Comparison of ENCODE assay signal across 27 cellular contexts in the genomic region with DNA sequence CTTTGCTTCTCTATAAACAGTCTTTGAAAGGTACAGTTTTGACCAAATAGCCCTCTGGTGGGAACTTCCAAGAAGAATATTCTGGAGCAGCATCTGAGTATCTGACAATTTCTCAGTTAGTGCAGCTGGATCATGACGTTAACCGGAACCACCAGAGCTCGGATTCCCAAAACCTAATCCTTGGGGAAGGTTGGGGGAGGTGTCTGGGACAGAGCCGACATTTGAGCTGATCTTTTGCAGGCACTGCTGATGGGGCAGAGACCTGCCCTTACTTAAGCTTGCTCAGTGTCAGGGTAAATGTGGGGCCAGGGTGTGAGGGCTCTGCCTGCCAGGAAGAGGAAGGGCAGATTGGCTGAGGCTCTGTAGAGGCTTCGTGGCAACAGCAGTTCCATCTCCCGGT.
"Had no signal": no experiment of that assay in that cellular context is flagged by ENCODE, and none has a peak within 500 bp of the region (broad histone marks: within the 10 kb centered on the region; RNA-seq: fewer than 3 reads in every experiment).

No MANE protein-coding gene starts in this region.

- H3K36me3 ChIP-seq: colonic mucosa, esophagus squamous epithelium, left lung, right lobe of liver, vagina had no signal

- H3K4me1 Mint-ChIP-seq: activated CD4-positive, alpha-beta T cell treated with anti-CD3 and anti-CD28 coated beads, Interleukin-2, amount 10 ng/mL, durations not matched to agents 7 days and 5 days; activated T-helper 17 cell treated with anti-CD3 and anti-CD28 coated beads, Interleukin-2, amount 50 U/mL, for 72 hours; immature natural killer cell; nephron; T-helper 17 cell had no signal

- H3K27me3 ChIP-seq: colonic mucosa, left lung, right lobe of liver, vagina had no signal

- H3K27ac ChIP-seq: colonic mucosa, epithelial cell of prostate, esophagus squamous epithelium, left lung, right lobe of liver, skin epidermis, vagina had no signal

- ATAC-seq: activated CD8-positive, alpha-beta T cell treated with anti-CD3 and anti-CD28 coated beads for 36 hours; activated naive CD4-positive, alpha-beta T cell treated with anti-CD3 and anti-CD28 coated beads, Interleukin-2, amount 50 U/mL, for 72 hours; activated T-cell treated with anti-CD3 and anti-CD28 coated beads, Interleukin-2, amount 50 U/mL, for 4 hours; activated T-helper 17 cell treated with anti-CD3 and anti-CD28 coated beads, Interleukin-2, amount 50 U/mL, for 72 hours; left lung; mucosa of descending colon; right lobe of liver; SK-N-SH treated with all-trans-retinoic acid at 6 μM for 48 hours; T-helper 17 cell had no signal

- H3K9me3 Mint-ChIP-seq: activated CD4-positive, alpha-beta T cell treated with anti-CD3 and anti-CD28 coated beads, Interleukin-2, amount 10 ng/mL, durations not matched to agents 7 days and 5 days; activated CD8-positive, alpha-beta T cell treated with anti-CD3 and anti-CD28 coated beads for 36 hours; activated naive CD4-positive, alpha-beta T cell treated with anti-CD3 and anti-CD28 coated beads, Interleukin-2, amount 50 U/mL, for 72 hours; activated T-cell treated with anti-CD3 and anti-CD28 coated beads, Interleukin-2, amount 50 U/mL, for 4 hours; activated T-helper 17 cell treated with anti-CD3 and anti-CD28 coated beads, Interleukin-2, amount 50 U/mL, for 72 hours; stimulated activated naive CD8-positive, alpha-beta T cell treated with anti-CD3 and anti-CD28 coated beads, Interleukin-15, Interleukin-2, amounts not matched to agents 100 ng/mL and 50 ng/mL, for 24 hours; type B pancreatic cell had no signal

- H3K4me3 Mint-ChIP-seq: activated CD4-positive, alpha-beta T cell treated with anti-CD3 and anti-CD28 coated beads, Interleukin-2, amount 10 ng/mL, durations not matched to agents 7 days and 5 days; activated CD8-positive, alpha-beta T cell treated with anti-CD3 and anti-CD28 coated beads for 36 hours; activated T-cell treated with anti-CD3 and anti-CD28 coated beads, Interleukin-2, amount 50 U/mL, for 4 hours; activated T-helper 17 cell treated with anti-CD3 and anti-CD28 coated beads, Interleukin-2, amount 50 U/mL, for 72 hours; immature natural killer cell; nephron; stimulated activated naive CD8-positive, alpha-beta T cell treated with anti-CD3 and anti-CD28 coated beads, Interleukin-15, Interleukin-2, amounts not matched to agents 100 ng/mL and 50 ng/mL, for 24 hours; T-helper 17 cell; type B pancreatic cell had no signal

- H3K4me3 ChIP-seq: colonic mucosa, esophagus squamous epithelium, left lung, mucosa of descending colon, right lobe of liver, skin epidermis, vagina had no signal

- H3K9me3 ChIP-seq: colonic mucosa, esophagus squamous epithelium, left lung, mucosa of descending colon, right lobe of liver, vagina had no signal

- H3K27ac Mint-ChIP-seq: activated CD4-positive, alpha-beta T cell treated with anti-CD3 and anti-CD28 coated beads, Interleukin-2, amount 10 ng/mL, durations not matched to agents 7 days and 5 days; activated CD8-positive, alpha-beta T cell treated with anti-CD3 and anti-CD28 coated beads for 36 hours; activated naive CD4-positive, alpha-beta T cell treated with anti-CD3 and anti-CD28 coated beads, Interleukin-2, amount 50 U/mL, for 72 hours; activated T-helper 17 cell treated with anti-CD3 and anti-CD28 coated beads, Interleukin-2, amount 50 U/mL, for 72 hours; immature natural killer cell; nephron; stimulated activated naive CD8-positive, alpha-beta T cell treated with anti-CD3 and anti-CD28 coated beads, Interleukin-15, Interleukin-2, amounts not matched to agents 100 ng/mL and 50 ng/mL, for 24 hours; T-helper 17 cell; type B pancreatic cell had no signal

- DNase-seq: activated CD4-positive, alpha-beta T cell treated with anti-CD3 and anti-CD28 coated beads, Interleukin-2, amount 10 ng/mL, durations not matched to agents 7 days and 5 days; activated CD4-positive, CD25-positive, alpha-beta regulatory T cell treated with anti-CD3 and anti-CD28 coated beads, Interleukin-2, amount 50 U/mL, for 72 hours; activated CD8-positive, alpha-beta T cell treated with anti-CD3 and anti-CD28 coated beads for 36 hours; activated T-cell treated with anti-CD3 and anti-CD28 coated beads, Interleukin-2, amount 50 U/mL, for 4 hours; cerebellar nuclear complex; colonic mucosa; effector CD8-positive, alpha-beta T cell; esophagus squamous epithelium; glutamatergic neuron; hippocampal formation; immature natural killer cell; left lung; mucosa of descending colon; nucleus accumbens; right lobe of liver; stimulated activated CD4-positive, alpha-beta T cell treated with anti-CD3 and anti-CD28 coated beads, Interleukin-12 subunit alpha, Interleukin-12 subunit beta, amount 100 ng/mL, for 4 hours; stimulated activated CD4-positive, alpha-beta T cell treated with anti-CD3 and anti-CD28 coated beads, Interleukin-4, amount 100 ng/mL, for 1 hour; T-helper 17 cell had no signal

- H3K27me3 Mint-ChIP-seq: activated CD4-positive, alpha-beta T cell treated with anti-CD3 and anti-CD28 coated beads, Interleukin-2, amount 10 ng/mL, durations not matched to agents 7 days and 5 days; activated CD8-positive, alpha-beta T cell treated with anti-CD3 and anti-CD28 coated beads for 36 hours; activated T-helper 17 cell treated with anti-CD3 and anti-CD28 coated beads, Interleukin-2, amount 50 U/mL, for 72 hours; stimulated activated naive CD8-positive, alpha-beta T cell treated with anti-CD3 and anti-CD28 coated beads, Interleukin-15, Interleukin-2, amounts not matched to agents 100 ng/mL and 50 ng/mL, for 24 hours had no signal

- H3K4me1 ChIP-seq: colonic mucosa, esophagus squamous epithelium, left lung, right lobe of liver, vagina had no signal

- H3K36me3 Mint-ChIP-seq: activated naive CD4-positive, alpha-beta T cell treated with anti-CD3 and anti-CD28 coated beads, Interleukin-2, amount 50 U/mL, for 72 hours; immature natural killer cell; type B pancreatic cell had no signal
